In the genomic region with DNA sequence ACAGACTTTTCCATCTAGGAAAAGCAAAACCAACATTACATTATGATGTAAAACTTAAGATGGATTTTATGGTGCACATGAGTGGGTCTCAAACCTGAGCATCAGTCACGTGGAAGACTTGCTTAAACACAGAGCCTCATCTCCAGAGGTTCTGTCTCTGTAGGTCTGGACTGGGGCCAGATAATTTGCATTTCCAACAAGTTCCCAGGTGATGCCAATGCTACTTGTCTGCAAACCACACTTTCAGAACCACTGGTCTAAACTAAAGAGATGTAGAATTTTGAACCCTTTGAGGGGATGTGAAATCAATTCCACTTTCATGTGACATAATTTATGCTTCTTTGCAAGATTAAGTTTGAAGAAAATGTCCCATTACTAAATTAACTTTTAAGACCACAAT, we compare ENCODE assay signal across 17 cellular contexts.
"Had no signal": no experiment of that assay in that cellular context is flagged by ENCODE, and none has a peak within 500 bp of the region (broad histone marks: within the 10 kb centered on the region; RNA-seq: fewer than 3 reads in every experiment).

No MANE protein-coding gene starts in this region.

- ATAC-seq: activated naive CD8-positive, alpha-beta T cell treated with anti-CD3 and anti-CD28 coated beads, Interleukin-2, amount 50 U/mL, for 24 hours; activated T-cell treated with anti-CD3 and anti-CD28 coated beads, Interleukin-2, amount 50 U/mL, for 4 hours; left ventricle myocardium superior; sciatic nerve; stimulated activated effector memory CD8-positive, alpha-beta T cell treated with anti-CD3 and anti-CD28 coated beads, Interleukin-12 subunit alpha, Interleukin-12 subunit beta, amount 100 ng/mL, for 72 hours had no signal

- DNase-seq: activated CD4-positive, alpha-beta T cell treated with anti-CD3 and anti-CD28 coated beads, Interleukin-2, amount 10 ng/mL, durations not matched to agents 7 days and 5 days; activated CD8-positive, alpha-beta memory T cell treated with anti-CD3 and anti-CD28 coated beads, Interleukin-2, amount 50 U/mL, for 4 hours; activated effector memory CD4-positive, alpha-beta T cell treated with Interleukin-2 at 50 U/mL for 16 hours; activated naive CD4-positive, alpha-beta T cell treated with anti-CD3 and anti-CD28 coated beads, Interleukin-2, amount 10 ng/mL, durations not matched to agents 7 days and 5 days; activated naive CD8-positive, alpha-beta T cell treated with anti-CD3 and anti-CD28 coated beads, Interleukin-2, amount 50 U/mL, for 24 hours; activated T-cell treated with anti-CD3 and anti-CD28 coated beads, Interleukin-2, amount 50 U/mL, for 4 hours; anterior cingulate cortex; caudate nucleus; dorsolateral prefrontal cortex; left ventricle myocardium superior; nephron progenitor cell; nucleus accumbens; stimulated activated CD4-positive, alpha-beta T cell treated with anti-CD3 and anti-CD28 coated beads, Interleukin-4, amount 100 ng/mL, for 24 hours; stomach; trophoblast cell had no signal
